Comparison of ENCODE assay signal across 22 cellular contexts in the genomic region with DNA sequence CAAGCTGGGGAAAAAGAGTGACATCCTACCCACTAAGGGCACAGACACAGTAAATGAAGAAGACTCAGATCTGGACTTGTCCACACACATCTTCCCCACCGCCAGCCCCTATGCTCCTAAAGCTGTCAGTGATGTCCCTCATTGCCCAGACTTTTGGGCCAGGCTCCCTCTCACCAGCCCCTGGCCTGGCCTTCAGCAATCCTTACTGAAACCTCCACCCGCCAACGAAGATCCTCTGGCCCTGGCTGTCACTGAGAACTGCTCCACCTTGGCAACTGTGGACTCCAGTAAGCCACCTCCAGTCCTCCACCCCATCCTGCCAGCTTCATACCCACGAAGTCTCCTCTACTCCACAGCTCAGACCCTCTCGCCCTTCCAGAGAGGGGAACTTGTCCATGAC.
"Had no signal": no experiment of that assay in that cellular context is flagged by ENCODE, and none has a peak within 500 bp of the region (broad histone marks: within the 10 kb centered on the region; RNA-seq: fewer than 3 reads in every experiment).

No MANE protein-coding gene starts in this region.

- H3K27ac Mint-ChIP-seq: activated naive CD8-positive, alpha-beta T cell; activated T-cell treated with anti-CD3 and anti-CD28 coated beads, Interleukin-2, amount 50 U/mL, for 72 hours had no signal

- H3K36me3 Mint-ChIP-seq: activated CD4-positive, alpha-beta memory T cell treated with anti-CD3 and anti-CD28 coated beads for 36 hours; activated naive CD8-positive, alpha-beta T cell; brain had no signal

- H3K4me3 Mint-ChIP-seq: activated CD4-positive, alpha-beta memory T cell treated with anti-CD3 and anti-CD28 coated beads for 36 hours; activated naive CD8-positive, alpha-beta T cell; activated T-cell treated with anti-CD3 and anti-CD28 coated beads, Interleukin-2, amount 50 U/mL, for 72 hours; brain; central memory CD8-positive, alpha-beta T cell had no signal

- DNase-seq: activated CD4-positive, alpha-beta memory T cell treated with anti-CD3 and anti-CD28 coated beads for 36 hours; activated CD4-positive, alpha-beta T cell treated with anti-CD3 and anti-CD28 coated beads for 48 hours; activated CD8-positive, alpha-beta memory T cell treated with anti-CD3 and anti-CD28 coated beads for 24 hours; activated naive CD4-positive, alpha-beta T cell; activated T-cell treated with anti-CD3 and anti-CD28 coated beads, Interleukin-2, amount 50 U/mL, for 72 hours; amygdala; KG1; NCI-H1048; NCI-H1930; NCI-H2107; NCI-H2171 treated with DMSO at 0.1 percent for 48 hours; NCI-H226; NCI-H510A; NCI-H526 treated with DMSO at 0.1 percent for 48 hours; NCI-H82; NK-92 treated with Interleukin-12 subunit alpha and Interleukin-12 subunit beta, amount 100 ng/mL, for 24 hours; SJCRH30; SK-N-SH had no signal

- ATAC-seq: activated CD4-positive, CD25-positive, alpha-beta regulatory T cell treated with anti-CD3 and anti-CD28 coated beads, Interleukin-2, amount 50 U/mL, for 24 hours; activated T-cell treated with anti-CD3 and anti-CD28 coated beads, Interleukin-2, amount 50 U/mL, for 72 hours had no signal

- H3K27me3 Mint-ChIP-seq: activated CD4-positive, alpha-beta memory T cell treated with anti-CD3 and anti-CD28 coated beads for 36 hours; activated naive CD8-positive, alpha-beta T cell had no signal

- H3K9me3 Mint-ChIP-seq: activated CD4-positive, alpha-beta memory T cell treated with anti-CD3 and anti-CD28 coated beads for 36 hours; activated T-cell treated with anti-CD3 and anti-CD28 coated beads, Interleukin-2, amount 50 U/mL, for 72 hours; brain; central memory CD8-positive, alpha-beta T cell had no signal
